ENCODE assay signal across 9 cellular contexts in the genomic region with DNA sequence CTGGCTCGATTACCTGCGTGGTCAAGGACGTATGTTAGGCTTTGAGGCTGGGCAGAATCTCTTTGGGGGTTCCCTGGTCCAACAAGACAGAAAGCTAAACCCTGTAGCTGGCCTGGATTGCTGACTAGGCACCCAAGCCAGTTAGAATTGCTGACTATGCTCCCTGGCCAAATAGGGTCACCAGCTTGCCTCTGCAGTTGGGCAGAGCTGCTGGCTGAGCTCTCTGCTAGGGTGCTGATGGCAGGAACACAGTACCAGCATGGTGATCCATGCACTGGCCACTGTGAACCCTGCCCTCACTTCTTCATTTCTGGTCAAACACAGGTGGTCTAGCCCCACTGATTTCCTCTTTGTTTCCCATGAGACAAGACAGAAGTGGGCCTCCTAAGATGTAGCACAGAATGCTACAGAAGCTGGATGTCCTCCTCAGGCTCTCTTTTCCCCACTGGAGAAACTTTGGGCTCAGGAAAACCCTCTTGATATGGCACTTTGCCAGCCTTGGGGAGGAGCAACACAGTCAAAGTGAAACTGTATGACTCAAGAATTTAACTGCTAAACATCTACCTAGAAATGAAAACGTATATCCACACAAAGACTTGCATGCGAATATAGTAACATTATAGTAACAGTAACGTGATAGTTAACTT. TPM values are rescaled to one million over a fixed set of nuclear protein-coding genes. Genes with fewer than 3 reads are reported as not detected.
DNase-seq lines count a peak whose midpoint lies in the region; ATAC-seq lines count a peak whose summit lies in the region.
"Had no signal": no experiment of that assay in that cellular context is flagged by ENCODE, and none has a peak within 500 bp of the region (broad histone marks: within the 10 kb centered on the region; RNA-seq: fewer than 3 reads in every experiment).

No MANE protein-coding gene starts in this region.

- ATAC-seq in HG03565 (IDR thresholded peaks at IDR 0.05; ENCODE audit: unreplicated experiment) = no peak

- peaks cover 22% of the 10 kb centered on the region for H3K9me3 Mint-ChIP-seq in activated naive CD4-positive, alpha-beta T cell treated with anti-CD3 and anti-CD28 coated beads, Interleukin-2, amount 50 U/mL, for 24 hours

- H3K27ac Mint-ChIP-seq in activated naive CD4-positive, alpha-beta T cell treated with anti-CD3 and anti-CD28 coated beads, Interleukin-2, amount 50 U/mL, for 24 hours = peak overlapping the region; percentile 82

- H3K36me3 Mint-ChIP-seq in activated naive CD4-positive, alpha-beta T cell treated with anti-CD3 and anti-CD28 coated beads, Interleukin-2, amount 50 U/mL, for 24 hours = peaks cover 45% of the 10 kb centered on the region

- H3K4me3 Mint-ChIP-seq in activated naive CD4-positive, alpha-beta T cell treated with anti-CD3 and anti-CD28 coated beads, Interleukin-2, amount 50 U/mL, for 24 hours = peak overlapping the region; percentile 58

- peaks cover 83% of the 10 kb centered on the region for H3K4me1 Mint-ChIP-seq in activated naive CD4-positive, alpha-beta T cell treated with anti-CD3 and anti-CD28 coated beads, Interleukin-2, amount 50 U/mL, for 24 hours

- peak; percentile 47 for DNase-seq in activated naive CD4-positive, alpha-beta T cell treated with Interleukin-2 at 50 U/mL for 16 hours
- DNase-seq in activated naive CD4-positive, alpha-beta T cell (lab: John Stamatoyannopoulos, UW) = no peak
- peak; percentile 54 for DNase-seq in HT-29 (ENCODE audit: low spot score)
- peak; percentile 56 for DNase-seq in stimulated activated CD8-positive, alpha-beta memory T cell treated with anti-CD3 and anti-CD28 coated beads, Interleukin-4, amount 100 ng/mL, for 48 hours
- DNase-seq in NAMALWA (ENCODE audit: low spot score) = no peak
- no peak for DNase-seq in H4 (ENCODE audit: low spot score)
- DNase-seq: SHP77 had no signal

- H3K27me3 Mint-ChIP-seq in activated naive CD4-positive, alpha-beta T cell treated with anti-CD3 and anti-CD28 coated beads, Interleukin-2, amount 50 U/mL, for 24 hours = no peaks in the 10 kb centered on the region

RNA-seq across cellular contexts. Expression of a gene that starts 20.8 kb away (rescaled TPM):
- 2.7 and 3.5 TPM in 2 replicates for total RNA-seq in HT-29 (2014; rRNA removed; shearing (Covaris generic))
- 4.7 and 7.2 TPM in 2 replicates for total RNA-seq in H4 (2014; rRNA removed; shearing (Covaris generic))

Comparison
In these comparisons a context has a peak if more than half of its experiments do, and no peak if none do; other contexts are left out.
1. DNase-seq: peak in activated naive CD4-positive, alpha-beta T cell treated with Interleukin-2 at 50 U/mL for 16 hours (single experiment), HT-29 (single experiment) and stimulated activated CD8-positive, alpha-beta memory T cell treated with anti-CD3 and anti-CD28 coated beads, Interleukin-4, amount 100 ng/mL, for 48 hours (single experiment); none in activated naive CD4-positive, alpha-beta T cell (0 of 4), NAMALWA (single experiment) and H4 (single experiment).